In the genomic region with DNA sequence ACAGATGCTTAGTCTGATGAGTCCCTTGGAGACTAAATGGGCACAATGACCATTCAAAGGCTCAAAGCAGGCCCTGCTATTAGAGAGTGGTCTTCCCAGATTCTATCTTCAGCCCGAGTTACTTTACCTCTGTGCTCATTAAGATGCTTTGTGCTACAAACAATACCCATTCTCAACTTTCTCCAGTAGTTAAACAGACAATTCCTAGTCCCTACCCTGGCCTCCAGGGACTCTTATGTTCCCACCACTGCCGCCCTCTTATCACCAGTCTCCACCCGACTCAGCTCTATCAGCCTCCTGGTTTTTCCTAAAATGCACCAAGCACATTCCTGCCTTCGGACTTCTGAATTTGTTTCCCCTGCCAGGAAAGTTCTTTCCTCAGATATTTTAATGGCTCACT, we compare ENCODE assay signal across 23 cellular contexts. TPM values are rescaled to one million over a fixed set of nuclear protein-coding genes. Genes with fewer than 3 reads are reported as not detected.
A peak's percentile ranks its signal among the peaks of the same experiment; 100 is the strongest.
DNase-seq lines count a peak whose midpoint lies in the region; ATAC-seq and TF ChIP-seq lines count a peak whose summit lies in the region.
"Had no signal": no experiment of that assay in that cellular context is flagged by ENCODE, and none has a peak within 500 bp of the region (broad histone marks: within the 10 kb centered on the region; RNA-seq: fewer than 3 reads in every experiment).

No MANE protein-coding gene starts in this region.

- no peaks in the 10 kb centered on the region for H3K79me2 ChIP-seq in GM23338 (replicated peaks; ENCODE audit: insufficient read depth)
- H3K79me2 ChIP-seq in neural progenitor cell (ENCODE audit: low read depth) = no peaks in the 10 kb centered on the region

- H3K4me3 ChIP-seq in GM23338 (no peak overlapping the region), SK-N-MC (peak overlapping the region; percentile 35; the same call in 1 of the 2 replicates), endodermal cell (ENCODE audit: low read length) (peak overlapping the region; percentile 7), neural progenitor cell (no peak overlapping the region)
- H3K4me3 ChIP-seq: A549, GM23248 had no signal

- no peaks in the 10 kb centered on the region for H3K27me3 Mint-ChIP-seq in GM23338 (ENCODE audit: insufficient read depth, low read depth, poor library complexity)
- no peaks in the 10 kb centered on the region for H3K27me3 Mint-ChIP-seq in endodermal cell (ENCODE audit: insufficient read depth)
- peaks cover 4% of the 10 kb centered on the region for H3K27me3 Mint-ChIP-seq in neural progenitor cell (ENCODE audit: insufficient read depth, low read depth)
- H3K27me3 Mint-ChIP-seq in endothelial cell (ENCODE audit: unreplicated experiment) = peaks cover 3% of the 10 kb centered on the region

- H3K9me3 Mint-ChIP-seq in GM23338 = no peaks in the 10 kb centered on the region
- peaks cover 8% of the 10 kb centered on the region for H3K9me3 Mint-ChIP-seq in endodermal cell
- no peaks in the 10 kb centered on the region for H3K9me3 Mint-ChIP-seq in neural progenitor cell
- no peaks in the 10 kb centered on the region for H3K9me3 Mint-ChIP-seq in endothelial cell (ENCODE audit: unreplicated experiment)
- H3K9me3 Mint-ChIP-seq: H9 had no signal

- ATAC-seq in GM23338 (no peak), HG02870 (IDR thresholded peaks at IDR 0.05; ENCODE audit: unreplicated experiment) (no peak)
- ATAC-seq: A549, HCT116 had no signal

- DNase-seq in GM23338 (ENCODE audit: low spot score) = no peak
- DNase-seq in SK-N-MC (ENCODE audit: low read depth, low spot score) = no peak
- no peak for DNase-seq in endodermal cell
- DNase-seq in neural progenitor cell (ENCODE audit: low spot score) = peak; percentile 65
- no peak for DNase-seq in endothelial cell (ENCODE audit: low spot score)
- DNase-seq in NCI-H446 (lab: John Stamatoyannopoulos, UW) = no peak
- DNase-seq: 8988T; C1 segment of cervical spinal cord; Calu3; CD4-positive, alpha-beta memory T cell; COR-L47; DMS53; DMS79 treated with DMSO at 0.1 percent for 48 hours; GF-D8; GM23248; H9 had no signal

- TF ChIP-seq CTCF in GM23338 (conservative IDR thresholded peaks at IDR 0.05; ENCODE audit: low read depth in 2 of 2) (no peak), endodermal cell (conservative IDR thresholded peaks at IDR 0.05) (no peak), neural progenitor cell (IDR thresholded peaks at IDR 0.05) (no peak), endothelial cell (IDR thresholded peaks at IDR 0.05; ENCODE audit: unreplicated experiment) (no peak)

- H4K20me1 ChIP-seq in GM23338 (replicated peaks; ENCODE audit: insufficient read depth) (no peaks in the 10 kb centered on the region), neural progenitor cell (ENCODE audit: low read depth) (no peaks in the 10 kb centered on the region)

- H3K4me2 ChIP-seq in GM23338 (no peak overlapping the region), neural progenitor cell (peak overlapping the region; percentile 60)
- H3K4me2 ChIP-seq: A549 had no signal

- H3K36me3 Mint-ChIP-seq in GM23338 (ENCODE audit: low read depth) = no peaks in the 10 kb centered on the region
- no peaks in the 10 kb centered on the region for H3K36me3 Mint-ChIP-seq in endodermal cell (ENCODE audit: low read depth)
- no peaks in the 10 kb centered on the region for H3K36me3 Mint-ChIP-seq in neural progenitor cell
- no peaks in the 10 kb centered on the region for H3K36me3 Mint-ChIP-seq in endothelial cell (ENCODE audit: low read depth, unreplicated experiment)
- H3K36me3 Mint-ChIP-seq: CD4-positive, alpha-beta memory T cell had no signal

- H3K27me3 ChIP-seq in GM23338 (ENCODE audit: insufficient read depth) (no peaks in the 10 kb centered on the region), endodermal cell (ENCODE audit: control insufficient read depth, insufficient read depth, low read length, poor library complexity, severe bottlenecking) (no peaks in the 10 kb centered on the region), neural progenitor cell (no peaks in the 10 kb centered on the region)

- H3K4me1 ChIP-seq in GM23338 (ENCODE audit: insufficient read depth) (peaks cover 5% of the 10 kb centered on the region; the same call in 1 of the 2 replicates), endodermal cell (ENCODE audit: control insufficient read depth, insufficient read depth, low read length) (peaks cover 19% of the 10 kb centered on the region), neural progenitor cell (peaks cover 28% of the 10 kb centered on the region)

- no peak overlapping the region for H3K27ac ChIP-seq in GM23338 (ENCODE audit: low read depth)
- peak overlapping the region; percentile 71 for H3K27ac ChIP-seq in SK-N-MC
- H3K27ac ChIP-seq in endodermal cell (ENCODE audit: low read depth, low read length) = no peak overlapping the region
- H3K27ac ChIP-seq in neural progenitor cell = peak overlapping the region; percentile 88
- H3K27ac ChIP-seq: A549, GM23248 had no signal

- H2AFZ ChIP-seq in GM23338 (0 out of 2 replicates have a peak overlapping the region, but pooled peaks have one; percentile 14), neural progenitor cell (replicated peaks) (peak overlapping the region; percentile 28)
- H2AFZ ChIP-seq: GM23248 had no signal

- no peaks in the 10 kb centered on the region for H3K36me3 ChIP-seq in GM23338 (ENCODE audit: insufficient read depth)
- H3K36me3 ChIP-seq in SK-N-MC (ENCODE audit: insufficient read depth, low read length) = no peaks in the 10 kb centered on the region
- H3K36me3 ChIP-seq in endodermal cell (ENCODE audit: control insufficient read depth, insufficient read depth, low read length) = no peaks in the 10 kb centered on the region
- no peaks in the 10 kb centered on the region for H3K36me3 ChIP-seq in neural progenitor cell

- H3K9me3 ChIP-seq in SK-N-MC (ENCODE audit: low read depth, low read length) (no peaks in the 10 kb centered on the region; the same call in 1 of the 2 replicates), endodermal cell (ENCODE audit: control insufficient read depth, low read length) (peaks cover 17% of the 10 kb centered on the region), neural progenitor cell (ENCODE audit: low read depth) (no peaks in the 10 kb centered on the region)
- H3K9me3 ChIP-seq: A549 had no signal

- 64 to 79% methylated on average over 4 of the region's 4 CpGs for whole genome bisulfite sequencing in endodermal cell (ENCODE audit: insufficient coverage in 1 of 2, insufficient read length in 1 of 2), 2 experiments

- H3K4me1 Mint-ChIP-seq in GM23338 = peaks cover 5% of the 10 kb centered on the region; the same call in 1 of the 3 replicates
- peaks cover 19% of the 10 kb centered on the region for H3K4me1 Mint-ChIP-seq in endodermal cell
- H3K4me1 Mint-ChIP-seq in neural progenitor cell = no peaks in the 10 kb centered on the region
- no peaks in the 10 kb centered on the region for H3K4me1 Mint-ChIP-seq in endothelial cell (ENCODE audit: unreplicated experiment)
- H3K4me1 Mint-ChIP-seq: CD4-positive, alpha-beta memory T cell had no signal

- no peak overlapping the region for H3K4me3 Mint-ChIP-seq in GM23338
- H3K4me3 Mint-ChIP-seq in endodermal cell = no peak overlapping the region
- no peak overlapping the region for H3K4me3 Mint-ChIP-seq in neural progenitor cell
- H3K4me3 Mint-ChIP-seq in endothelial cell (ENCODE audit: unreplicated experiment) = no peak overlapping the region
- H3K4me3 Mint-ChIP-seq: CD4-positive, alpha-beta memory T cell; H9 had no signal

- no peak overlapping the region for H3K27ac Mint-ChIP-seq in GM23338
- peak overlapping the region; percentile 60 for H3K27ac Mint-ChIP-seq in endodermal cell
- H3K27ac Mint-ChIP-seq in neural progenitor cell = no peak overlapping the region
- no peak overlapping the region for H3K27ac Mint-ChIP-seq in endothelial cell (ENCODE audit: unreplicated experiment)
- H3K27ac Mint-ChIP-seq: CD4-positive, alpha-beta memory T cell had no signal

- H3K9me2 ChIP-seq in GM23338 (ENCODE audit: insufficient read depth) = no peaks in the 10 kb centered on the region

- H3K9ac ChIP-seq in SK-N-MC (ENCODE audit: insufficient read length) (no peak overlapping the region), endodermal cell (ENCODE audit: extremely low read depth, low read length, poor library complexity, severe bottlenecking) (no peak overlapping the region), neural progenitor cell (no peak overlapping the region)
- H3K9ac ChIP-seq: GM23248 had no signal

- H3F3A ChIP-seq in GM23338 (replicated peaks; ENCODE audit: low read depth) (no peaks in the 10 kb centered on the region), neural progenitor cell (ENCODE audit: low read depth) (peaks cover 25% of the 10 kb centered on the region)

TF ChIP-seq in GM23338, 12 proteins besides CTCF, POLR2A, EP300 and RAD21 (continues in another document):
- TF ChIP-seq POLR2AphosphoS5 (IDR thresholded peaks at IDR 0.05; ENCODE audit: low read depth) = no peak
- TF ChIP-seq EZH2 (IDR thresholded peaks at IDR 0.05; ENCODE audit: low read depth, unreplicated experiment) = no peak
- TF ChIP-seq ZNF114 (CRISPR knock-in tag; IDR thresholded peaks at IDR 0.05) = no peak
- no peak for TF ChIP-seq STAT1 (IDR thresholded peaks at IDR 0.05; ENCODE audit: unreplicated experiment)
- TF ChIP-seq, protein P1, sequence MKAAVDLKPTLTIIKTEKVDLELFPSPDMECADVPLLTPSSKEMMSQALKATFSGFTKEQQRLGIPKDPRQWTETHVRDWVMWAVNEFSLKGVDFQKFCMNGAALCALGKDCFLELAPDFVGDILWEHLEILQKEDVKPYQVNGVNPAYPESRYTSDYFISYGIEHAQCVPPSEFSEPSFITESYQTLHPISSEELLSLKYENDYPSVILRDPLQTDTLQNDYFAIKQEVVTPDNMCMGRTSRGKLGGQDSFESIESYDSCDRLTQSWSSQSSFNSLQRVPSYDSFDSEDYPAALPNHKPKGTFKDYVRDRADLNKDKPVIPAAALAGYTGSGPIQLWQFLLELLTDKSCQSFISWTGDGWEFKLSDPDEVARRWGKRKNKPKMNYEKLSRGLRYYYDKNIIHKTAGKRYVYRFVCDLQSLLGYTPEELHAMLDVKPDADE (IDR thresholded peaks at IDR 0.05) = no peak

RNA-seq across cellular contexts. Expression of a gene that starts 25.6 kb away (rescaled TPM):
- total RNA-seq in GM23338 (2014; rRNA removed; shearing (Covaris generic)) = not detected in 2 replicates
- not detected in 2 replicates for polyA plus RNA-seq in GM23338 (2016; fragmentation: Nextera tagmentation; extraction: Ambion mirVana)
- total RNA-seq in endodermal cell (not detected), neural progenitor cell (ENCODE audit: low replicate concordance) (not detected in 2 replicates), endothelial cell (ENCODE audit: unreplicated experiment) (not detected)
- polyA plus RNA-seq in endodermal cell (2013, experiment 1 of 2) = not detected
- polyA plus RNA-seq in endodermal cell (2013, experiment 2 of 2) = not detected
- total RNA-seq: Calu3; CD4-positive, alpha-beta memory T cell; Daoy; G401; GM23248; H4; H9 had no signal
- polyA plus RNA-seq: A549; BJ; CD4-positive, alpha-beta memory T cell; GM23248 had no signal

Comparison
In these comparisons a context has a peak if more than half of its experiments do, and no peak if none do; other contexts are left out.
1. H3K27ac ChIP-seq: peak in SK-N-MC (single experiment) and neural progenitor cell (single experiment); none in GM23338 (single experiment) and endodermal cell (single experiment).
2. H3K4me3 ChIP-seq: peak in SK-N-MC (single experiment) and endodermal cell (single experiment); none in GM23338 (single experiment) and neural progenitor cell (single experiment).